Comparison of ENCODE assay signal across 15 cellular contexts in genomic region chr5:127355342-127355741, GRCh38.
"Had no signal": no experiment of that assay in that cellular context is flagged by ENCODE, and none has a peak within 500 bp of the region (broad histone marks: within the 10 kb centered on the region; RNA-seq: fewer than 3 reads in every experiment).

No MANE protein-coding gene starts in this region.

- H3K36me3 Mint-ChIP-seq: naive thymus-derived CD8-positive, alpha-beta T cell had no signal

- H3K27ac Mint-ChIP-seq: dendritic cell treated with granulocyte-macrophage colony-stimulating factor and Interleukin-4, amounts not matched to agents 40 ng/mL and 50 ng/mL, for 4 days; naive thymus-derived CD8-positive, alpha-beta T cell had no signal

- ATAC-seq: body of pancreas; foreskin keratinocyte; left cardiac atrium; naive thymus-derived CD8-positive, alpha-beta T cell had no signal

- H3K9me3 ChIP-seq: adrenal gland, body of pancreas, ovary, stomach, thyroid gland, vagina had no signal

- H3K4me1 Mint-ChIP-seq: central memory CD8-positive, alpha-beta T cell; naive thymus-derived CD8-positive, alpha-beta T cell had no signal

- DNase-seq: activated naive CD4-positive, alpha-beta T cell treated with anti-CD3 and anti-CD28 coated beads, Interleukin-2, amount 50 U/mL, for 16 hours; activated T-cell treated with anti-CD3 and anti-CD28 coated beads, Interleukin-2, amount 50 U/mL, for 1 hour; adrenal gland; body of pancreas; foreskin keratinocyte; left cardiac atrium; naive thymus-derived CD8-positive, alpha-beta T cell; ovary; small intestine; stomach; thyroid gland had no signal

- H3K4me1 ChIP-seq: adrenal gland, body of pancreas, foreskin keratinocyte, stomach, thyroid gland, vagina had no signal

- H3K27ac ChIP-seq: adrenal gland, body of pancreas, foreskin keratinocyte, ovary, stomach, thyroid gland, vagina had no signal

- H3K4me3 ChIP-seq: adrenal gland, body of pancreas, lung, ovary, stomach, thyroid gland, vagina had no signal

- H3K36me3 ChIP-seq: adrenal gland, ovary, stomach, thyroid gland, vagina had no signal

- H3K27me3 Mint-ChIP-seq: dendritic cell treated with granulocyte-macrophage colony-stimulating factor and Interleukin-4, amounts not matched to agents 40 ng/mL and 50 ng/mL, for 4 days had no signal

- H3K27me3 ChIP-seq: adrenal gland, body of pancreas, ovary, stomach, thyroid gland, vagina had no signal

- H3K4me3 Mint-ChIP-seq: central memory CD8-positive, alpha-beta T cell; dendritic cell treated with granulocyte-macrophage colony-stimulating factor and Interleukin-4, amounts not matched to agents 40 ng/mL and 50 ng/mL, for 4 days; naive thymus-derived CD8-positive, alpha-beta T cell had no signal

- H3K9me3 Mint-ChIP-seq: central memory CD8-positive, alpha-beta T cell; dendritic cell treated with granulocyte-macrophage colony-stimulating factor and Interleukin-4, amounts not matched to agents 40 ng/mL and 50 ng/mL, for 4 days; naive thymus-derived CD8-positive, alpha-beta T cell had no signal
